Comparison of ENCODE assay signal across 9 cellular contexts in genomic region chr7:27168265-27168947, GRCh38. TPM values are rescaled to one million over a fixed set of nuclear protein-coding genes. Genes with fewer than 3 reads are reported as not detected.
DNase-seq lines count a peak whose midpoint lies in the region; ATAC-seq and TF ChIP-seq lines count a peak whose summit lies in the region.
"Had no signal": no experiment of that assay in that cellular context is flagged by ENCODE, and none has a peak within 500 bp of the region (broad histone marks: within the 10 kb centered on the region; RNA-seq: fewer than 3 reads in every experiment).

No MANE protein-coding gene starts in this region.

- BruUV-seq in MCF 10A (replicated peaks; lab: Mats Ljungman, UMichigan) (no TSS peak), mammary epithelial cell (replicated peaks; lab: Mats Ljungman, UMichigan) (no TSS peak)

- H3K27ac Mint-ChIP-seq in MCF 10A (ENCODE audit: low read depth, unreplicated experiment) (peak overlapping the region; percentile 87), immature natural killer cell (peak overlapping the region; percentile 29 to 90 (median 81))

- H4K20me1 ChIP-seq in mammary epithelial cell (ENCODE audit: insufficient read depth, low read length) = no peaks in the 10 kb centered on the region

- H3K79me2 ChIP-seq in mammary epithelial cell (ENCODE audit: insufficient read depth, low read length) = no peaks in the 10 kb centered on the region

- H3K4me3 ChIP-seq in mammary epithelial cell (replicated peaks in 1 of 3; ENCODE audit: insufficient read depth in 1 of 3, low read depth in 2 of 3, low read length in 3 of 3) (no peak overlapping the region), Peyer's patch (peak overlapping the region in 3 of 4 donors; percentile 33 to 81 (median 57)), uterus (peak overlapping the region; percentile 58 to 66)

- ATAC-seq in HG03342 (IDR thresholded peaks at IDR 0.05; ENCODE audit: unreplicated experiment) = no peak

- 92% methylated on average over 23 of the region's 25 CpGs for WGBS in mammary epithelial cell (ENCODE audit: low coverage, missing lambda C conversion rate)

- CTCF ChIA-PET in MCF 10A (lab: Yijun Ruan, JAX) = interaction anchor here (0.6 to 1.6 kb wide), 6 partner anchors 9 to 644 kb away, joined by 3 to 9 read pairs (median 4); no protein-coding TSS in a partner anchor
- CTCF ChIA-PET in mammary epithelial cell (lab: Charles Lee; ENCODE audit: low non-redundant PET) = interaction anchor here (0.6 kb wide), 1 partner anchor 678 kb away, joined by 3 read pairs; no protein-coding TSS in a partner anchor

- H3K4me1 ChIP-seq in mammary epithelial cell (ENCODE audit: insufficient read depth, low read length) (peaks cover 27% of the 10 kb centered on the region), Peyer's patch (peaks cover 0 to 15% (median 7%) of the 10 kb centered on the region in 4 donors), uterus (no peaks in the 10 kb centered on the region)

- H3K9ac ChIP-seq in mammary epithelial cell (ENCODE audit: insufficient read depth, low read length) = no peak overlapping the region
- H3K9ac ChIP-seq: KMS-11 had no signal

- peaks cover 18% of the 10 kb centered on the region for H3K36me3 Mint-ChIP-seq in MCF 10A (ENCODE audit: insufficient read depth, unreplicated experiment)
- peaks cover 3 to 5% (median 4%) of the 10 kb centered on the region in 3 donors for H3K36me3 Mint-ChIP-seq in immature natural killer cell

- peaks cover 14% of the 10 kb centered on the region for H3K9me3 ChIP-seq in mammary epithelial cell (replicated peaks; ENCODE audit: insufficient read depth, low read length)
- peaks cover 0 to 13% (median 0%) of the 10 kb centered on the region in 4 donors for H3K9me3 ChIP-seq in Peyer's patch
- H3K9me3 ChIP-seq in uterus = no peaks in the 10 kb centered on the region

- H3K27me3 ChIP-seq in mammary epithelial cell (ENCODE audit: insufficient read depth, low read length) (peaks cover 19% of the 10 kb centered on the region), Peyer's patch (peaks cover 0 to 18% of the 10 kb centered on the region in 2 donors), uterus (no peaks in the 10 kb centered on the region)

- H3K9me3 Mint-ChIP-seq in MCF 10A (ENCODE audit: unreplicated experiment) = no peaks in the 10 kb centered on the region
- H3K9me3 Mint-ChIP-seq in immature natural killer cell = peaks cover 0 to 2% (median 0%) of the 10 kb centered on the region in 6 donors

- dilution Hi-C loops in mammary epithelial cell (cut with HindIII; ENCODE audit: low sequenced_read_pairs) = no loop called here

- DNase-seq in MCF 10A (ENCODE audit: unreplicated experiment) = no peak
- no peak for DNase-seq in mammary epithelial cell
- DNase-seq in Peyer's patch = peak in 2 of 3 donors; percentile 82
- DNase-seq in immature natural killer cell = peak in 1 of 3 donors; percentile 55
- DNase-seq in uterus = peak; percentile 71 to 78
- DNase-seq in caudate nucleus (lab: John Stamatoyannopoulos, UW) = no peak
- no peak for DNase-seq in OCI-M1 (lab: John Stamatoyannopoulos, UW)

- H3K27me3 Mint-ChIP-seq in MCF 10A (ENCODE audit: insufficient read depth, unreplicated experiment) (no peaks in the 10 kb centered on the region), immature natural killer cell (ENCODE audit: low read depth in 3 of 3) (peaks cover 63 to 85% (median 66%) of the 10 kb centered on the region in 3 donors)

- TF ChIP-seq POLR2A in Peyer's patch (IDR thresholded peaks at IDR 0.05) (peak in 1 of 2 donors; percentile 14), uterus (IDR thresholded peaks at IDR 0.05) (no peak)

- in situ Hi-C loops in mammary epithelial cell (cut with MboI; ENCODE audit: low sequenced_read_pairs in 2 of 2) = loop anchor here in 1 of 2 donors (25.0 kb wide), 2 partner anchors 1081 to 1281 kb away; no protein-coding TSS in a partner anchor

- no peak for TF ChIP-seq CTCF in MCF 10A (IDR thresholded peaks at IDR 0.05; ENCODE audit: unreplicated experiment)
- TF ChIP-seq CTCF in mammary epithelial cell (conservative IDR thresholded peaks at IDR 0.05 in 1 of 2, IDR thresholded peaks at IDR 0.05 in 1 of 2; ENCODE audit: extremely low read depth in 1 of 2, insufficient read depth in 1 of 2, low read depth in 1 of 2, low read length in 2 of 2) = no peak
- no peak for TF ChIP-seq CTCF in Peyer's patch (IDR thresholded peaks at IDR 0.05)
- TF ChIP-seq CTCF in uterus (IDR thresholded peaks at IDR 0.05) = no peak

- POLR2A ChIA-PET in MCF 10A (lab: Yijun Ruan, JAX) = interaction anchor here (0.5 to 6.3 kb wide), 8 partner anchors 9 to 969 kb away, joined by 3 to 42 read pairs (median 4); partner anchors contain the start of genes HOXA1 and HOXA6

- no peak overlapping the region for H3K27ac ChIP-seq in mammary epithelial cell (ENCODE audit: insufficient read depth, low read depth, low read length)
- H3K27ac ChIP-seq in Peyer's patch = peak overlapping the region; percentile 51 to 89 (median 77)
- H3K27ac ChIP-seq in uterus = peak overlapping the region; percentile 94 to 96
- H3K27ac ChIP-seq in caudate nucleus (ENCODE audit: low read depth, low read length) = no peak overlapping the region
- H3K27ac ChIP-seq: KMS-11 had no signal

- peak overlapping the region; percentile 79 for H3K4me3 Mint-ChIP-seq in MCF 10A (ENCODE audit: unreplicated experiment)
- H3K4me3 Mint-ChIP-seq in immature natural killer cell = peak overlapping the region; percentile 49 to 80 (median 68)

- no peak overlapping the region for H3K4me2 ChIP-seq in mammary epithelial cell (ENCODE audit: insufficient read depth, low read depth, low read length)
- H3K4me2 ChIP-seq: KMS-11 had no signal

- H2AFZ ChIP-seq in mammary epithelial cell (ENCODE audit: low read depth, low read length) = no peak overlapping the region

- peaks cover 20% of the 10 kb centered on the region for H3K4me1 Mint-ChIP-seq in MCF 10A (ENCODE audit: insufficient read depth, unreplicated experiment)
- peaks cover 46 to 70% of the 10 kb centered on the region in 2 donors for H3K4me1 Mint-ChIP-seq in immature natural killer cell

- H3K36me3 ChIP-seq in mammary epithelial cell (ENCODE audit: insufficient read depth, low read length) (no peaks in the 10 kb centered on the region), Peyer's patch (no peaks in the 10 kb centered on the region), uterus (no peaks in the 10 kb centered on the region)

- intact Hi-C loops in MCF 10A (cut with micrococcal nuclease) (no loop called here), mammary epithelial cell (cut with micrococcal nuclease) (loop anchor here (2.0 to 10.0 kb wide), 2 partner anchors 52 to 1074 kb away; no protein-coding TSS in a partner anchor), uterus (cut with DNase I; ENCODE audit: low total_unique reads) (loop anchor here (5.0 kb wide), 1 partner anchor 1311 kb away; no protein-coding TSS in a partner anchor)

RNA-seq across cellular contexts. Expression of gene HOXA9, which starts 3.1 kb away (rescaled TPM):
- total RNA-seq in MCF 10A (2022) (6.9 and 7.6 TPM in 2 replicates), mammary epithelial cell (10 to 100 TPM in 1 of 2 donors, 1 to 10 TPM in 1; 7.8 to 25.1 TPM), Peyer's patch (10 to 100 TPM; 25.7 to 71.2 (median 46.1) TPM), uterus (10 to 100 TPM in 3 of 4 donors, 1 to 10 TPM in 1; 2.3 to 26.4 (median 22.4) TPM)
- polyA plus RNA-seq in mammary epithelial cell (0.03 TPM), immature natural killer cell (1 to 10 TPM; 1.6 to 3.1 (median 1.8) TPM)
- polyA minus RNA-seq in mammary epithelial cell = not detected

RNA-seq across cellular contexts. Expression of gene HOXA10, which starts 5.7 kb away (rescaled TPM):
- 3.9 and 5.6 TPM in 2 replicates for total RNA-seq in MCF 10A (2022)
- 1 to 10 TPM; 4.2 to 4.3 TPM for total RNA-seq in mammary epithelial cell
- polyA plus RNA-seq in mammary epithelial cell = 0.18 TPM
- not detected for polyA minus RNA-seq in mammary epithelial cell
- total RNA-seq in Peyer's patch = 10 to 100 TPM; 15.7 to 28.4 (median 19.8) TPM
- polyA plus RNA-seq in immature natural killer cell = 10 to 100 TPM in 1 of 3 donors, 1 to 10 TPM in 2; 4.2 to 17.3 (median 6.2) TPM
- 100 to 1,000 TPM in 1 of 4 donors, 10 to 100 TPM in 3; 50.0 to 114 (median 69.0) TPM for total RNA-seq in uterus

RNA-seq across cellular contexts. Expression of gene HOXA7, which starts 11.9 kb away (rescaled TPM):
- total RNA-seq in MCF 10A (2022) (0.29 and 0.44 TPM in 2 replicates), mammary epithelial cell (1 to 10 TPM; 2.3 to 8.0 TPM), Peyer's patch (10 to 100 TPM in 1 of 4 donors, 1 to 10 TPM in 3; 3.3 to 11.8 (median 5.7) TPM), uterus (1 to 10 TPM in 3 of 4 donors, under 1 TPM in 1; 0.26 to 9.1 (median 5.2) TPM)
- polyA plus RNA-seq in mammary epithelial cell (3.9 TPM), immature natural killer cell (1 to 10 TPM in 2 of 3 donors, not detected in 1; 1.0 to 4.2 TPM)
- 3.7 TPM for polyA minus RNA-seq in mammary epithelial cell

RNA-seq across cellular contexts. Expression of gene HOXA3, which starts 16.0 kb away (rescaled TPM):
- 8.2 and 14.0 TPM in 2 replicates for total RNA-seq in MCF 10A (2022)
- total RNA-seq in mammary epithelial cell = 1 to 10 TPM; 2.0 to 9.9 TPM
- polyA plus RNA-seq in mammary epithelial cell = 1.4 TPM
- 0.83 TPM for polyA minus RNA-seq in mammary epithelial cell
- 10 to 100 TPM in 3 of 4 donors, 1 to 10 TPM in 1; 6.7 to 21.2 (median 13.9) TPM for total RNA-seq in Peyer's patch
- under 1 TPM in 1 of 3 donors, not detected in 2; 0.13 TPM for polyA plus RNA-seq in immature natural killer cell
- 10 to 100 TPM in 2 of 4 donors, 1 to 10 TPM in 2; 1.0 to 34.5 (median 19.0) TPM for total RNA-seq in uterus

RNA-seq across cellular contexts. Expression of gene HOXA11, which starts 16.6 kb away (rescaled TPM):
- 0.29 and 0.84 TPM in 2 replicates for total RNA-seq in MCF 10A (2022)
- total RNA-seq in mammary epithelial cell = under 1 TPM; 0.17 to 0.96 TPM
- polyA plus RNA-seq in mammary epithelial cell = 0.12 TPM
- not detected for polyA minus RNA-seq in mammary epithelial cell
- not detected for total RNA-seq in Peyer's patch
- polyA plus RNA-seq in immature natural killer cell = not detected
- total RNA-seq in uterus = 10 to 100 TPM; 32.4 to 82.0 (median 57.8) TPM

Comparison
In these comparisons a context has a peak if more than half of its experiments do, and no peak if none do; other contexts are left out.
1. DNase-seq: peak in Peyer's patch (2 of 3) and uterus (2 of 2); none in MCF 10A (single experiment), mammary epithelial cell (single experiment), caudate nucleus (0 of 61) and OCI-M1 (single experiment).
2. H3K27ac ChIP-seq: peak in Peyer's patch (4 of 4) and uterus (2 of 2); none in mammary epithelial cell (single experiment) and caudate nucleus (single experiment).
3. H3K4me3 ChIP-seq: peak in Peyer's patch (3 of 4) and uterus (2 of 2); none in mammary epithelial cell (0 of 3).